Comparison of ENCODE assay signal across 15 cellular contexts in the genomic region with DNA sequence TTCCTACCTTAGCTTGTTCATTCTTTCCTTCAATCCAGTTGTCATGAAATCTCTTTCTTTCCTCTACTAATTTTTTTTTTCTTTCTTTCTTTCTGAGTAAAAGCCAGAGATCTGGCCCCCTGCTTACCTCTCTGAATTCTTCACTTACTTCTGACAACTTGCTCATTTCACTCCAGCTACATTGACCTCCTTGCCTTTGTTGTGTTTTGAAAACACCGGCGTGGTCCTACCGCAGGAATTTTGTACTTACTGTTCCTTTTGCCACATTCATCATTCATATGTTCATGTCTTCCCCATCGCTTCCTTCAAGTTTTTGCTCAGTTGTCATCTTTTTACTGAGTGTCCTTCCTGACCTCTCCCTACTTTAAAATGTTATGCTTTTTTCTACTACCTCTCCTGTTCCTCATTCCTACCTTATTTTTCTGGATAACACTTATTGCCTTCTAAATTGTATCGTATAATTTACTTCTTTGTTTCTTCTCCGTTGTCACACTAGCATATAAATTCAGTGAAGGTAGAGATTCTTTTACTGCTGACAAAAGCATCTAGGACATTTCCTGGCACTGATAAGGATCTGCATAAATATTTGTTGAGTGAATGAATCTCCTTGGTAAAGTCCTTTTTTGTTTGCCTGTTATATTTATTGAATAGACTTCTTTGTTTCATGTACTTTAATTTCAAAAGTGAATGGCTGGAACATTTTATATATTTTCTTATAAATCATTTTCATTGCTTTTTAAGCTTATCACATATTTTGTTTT.
DNase-seq lines count a peak whose midpoint lies in the region; ATAC-seq, FAIRE-seq and TF ChIP-seq lines count a peak whose summit lies in the region.
"Had no signal": no experiment of that assay in that cellular context is flagged by ENCODE, and none has a peak within 500 bp of the region (broad histone marks: within the 10 kb centered on the region; RNA-seq: fewer than 3 reads in every experiment).

No MANE protein-coding gene starts in this region.

- no peak for TF ChIP-seq RAD21 in GM12878 (IDR thresholded peaks at IDR 0.05; ENCODE audit: insufficient read depth, low read depth, low read length)

- H3K9me3 ChIP-seq in GM12878 (replicated peaks; ENCODE audit: control insufficient read depth, insufficient read depth, low read length): no peaks in the 10 kb centered on the region; the same call in 2 of the 3 replicates
- no peaks in the 10 kb centered on the region for H3K9me3 ChIP-seq in mucosa of descending colon
- H3K9me3 ChIP-seq: transverse colon had no signal

- no peak for TF ChIP-seq POLR2A in GM12878 (IDR thresholded peaks at IDR 0.05; ENCODE audit: low read depth, low read length)

- H3K36me3 ChIP-seq in GM12878 (ENCODE audit: control insufficient read depth in 2 of 2, insufficient read depth in 2 of 2, low read length in 1 of 2) (peaks cover 6 to 13% of the 10 kb centered on the region in 2 experiments), mucosa of descending colon (ENCODE audit: low read depth) (peaks cover 3% of the 10 kb centered on the region)

- POLR2A ChIA-PET in GM12878 (lab: Charles Lee): interaction anchor here (3.0 kb wide), 1 partner anchor 10 kb away, joined by 16 read pairs; no protein-coding TSS in a partner anchor

- WGBS in GM12878 (ENCODE audit: insufficient coverage, insufficient replicate concordance, low lambda C conversion rate, missing lambda C conversion rate): 91% methylated on average over 6 of the region's 6 CpGs

- no peak overlapping the region for H3K27ac ChIP-seq in GM12878 (ENCODE audit: control insufficient read depth, insufficient read depth)
- H3K27ac ChIP-seq: transverse colon had no signal

- peak; percentile 21 to 40 for DNase-seq in NCI-H526 (lab: John Stamatoyannopoulos, UW)
- DNase-seq in NCI-H526 treated with DMSO at 0.1 percent for 48 hours (lab: John Stamatoyannopoulos, UW): no peak
- DNase-seq in LoVo (ENCODE audit: low spot score): peak; percentile 14
- no peak for DNase-seq in GM12878 (ENCODE audit: low read depth, low spot score)
- DNase-seq in mucosa of descending colon: no peak
- DNase-seq in central memory CD4-positive, alpha-beta T cell: no peak
- DNase-seq: GOT3; hippocampal formation; stimulated activated CD4-positive, alpha-beta T cell treated with anti-CD3 and anti-CD28 coated beads, Interleukin-15, amount 100 ng/mL, for 24 hours; transverse colon had no signal

- intact Hi-C loops in GM12878 (cut with micrococcal nuclease; ENCODE audit: unreplicated experiment) (loop anchor here (10.0 kb wide), 1 partner anchor 251 kb away; no protein-coding TSS in a partner anchor), mucosa of descending colon (cut with DNase I, micrococcal nuclease) (no loop called here)

- no peak overlapping the region for H3K4me2 ChIP-seq in GM12878 (ENCODE audit: control insufficient read depth, insufficient read depth)

- no peak overlapping the region for H2AFZ ChIP-seq in GM12878 (ENCODE audit: control insufficient read depth, low read depth, low read length)

- H3K4me3 ChIP-seq in GM12878 (no peak overlapping the region), mucosa of descending colon (no peak overlapping the region)
- H3K4me3 ChIP-seq: lung, transverse colon had no signal

- in situ Hi-C loops in GM12878 (cut with MboI): no loop called here

- H3K4me1 ChIP-seq in GM12878 (ENCODE audit: control insufficient read depth, insufficient read depth, low read length): peaks cover 5% of the 10 kb centered on the region
- H3K4me1 ChIP-seq in mucosa of descending colon (ENCODE audit: low read depth): peaks cover 7% of the 10 kb centered on the region

- no peaks in the 10 kb centered on the region for H4K20me1 ChIP-seq in GM12878 (ENCODE audit: control insufficient read depth, insufficient read depth)

- peaks cover 10% of the 10 kb centered on the region for H3K79me2 ChIP-seq in GM12878 (ENCODE audit: control insufficient read depth, insufficient read depth, low read length)

- ATAC-seq in GM12878: no peak
- peak; percentile 52 for ATAC-seq in mucosa of descending colon
- ATAC-seq in HG03108 (IDR thresholded peaks at IDR 0.05; ENCODE audit: unreplicated experiment): no peak
- no peak for ATAC-seq in GM19455 (IDR thresholded peaks at IDR 0.05; ENCODE audit: unreplicated experiment)

- SMC1A ChIA-PET in GM12878 (lab: Charles Lee; ENCODE audit: uncharacterized antibody, unreplicated experiment): interaction anchor here (0.7 to 1.3 kb wide), 7 partner anchors 10 to 142 kb away, joined by 3 read pairs; no protein-coding TSS in a partner anchor

- H3K27me3 ChIP-seq in GM12878 (replicated peaks in 1 of 2; ENCODE audit: control insufficient read depth in 2 of 2, insufficient read depth in 2 of 2, low read length in 1 of 2): no peaks in the 10 kb centered on the region
- H3K27me3 ChIP-seq: transverse colon had no signal

- no TSS peak for BruUV-seq in GM12878 (replicated peaks; lab: Mats Ljungman, UMichigan)

- RAD21 ChIA-PET in GM12878 (lab: Charles Lee; ENCODE audit: unreplicated experiment): no interaction called here

- no peak for FAIRE-seq in GM12878 (lab: Jason Lieb, UNC)
- FAIRE-seq: A204.1, bronchial epithelial cell had no signal

- H3K9ac ChIP-seq in GM12878 (ENCODE audit: control insufficient read depth, insufficient read depth, low read length): no peak overlapping the region

- TF ChIP-seq EP300 in GM12878 (IDR thresholded peaks at IDR 0.05; ENCODE audit: borderline replicate concordance in 1 of 2, control insufficient read depth in 1 of 2, low read depth in 2 of 2, low read length in 2 of 2): no peak

- CTCF ChIA-PET in GM12878 (lab: Yijun Ruan, JAX): interaction anchor here (1.0 to 1.6 kb wide), 3 partner anchors 11 to 29 kb away, joined by 3 to 4 read pairs (median 4); no protein-coding TSS in a partner anchor

- TF ChIP-seq CTCF in GM12878 (IDR thresholded peaks at IDR 0.05 in 2 of 3, conservative IDR thresholded peaks at IDR 0.05 in 1 of 3; ENCODE audit: control insufficient read depth in 2 of 3, extremely low read depth in 1 of 3, insufficient read depth in 1 of 3, low read depth in 3 of 3, low read length in 3 of 3): no peak
- TF ChIP-seq CTCF in mucosa of descending colon (IDR thresholded peaks at IDR 0.05): no peak

TF ChIP-seq in GM12878, 131 proteins besides CTCF, POLR2A, EP300 and RAD21:
- TF ChIP-seq SMC3 (IDR thresholded peaks at IDR 0.05; ENCODE audit: borderline replicate concordance, low read length): no peak
- no peak for TF ChIP-seq YBX1 (IDR thresholded peaks at IDR 0.05)
- TF ChIP-seq RUNX3 (IDR thresholded peaks at IDR 0.05; ENCODE audit: low read length): peak; percentile 28; the same call in 1 of the 2 replicates

Comparison
In these comparisons a context has a peak if more than half of its experiments do, and no peak if none do; other contexts are left out.
1. DNase-seq: peak in NCI-H526 (2 of 2) and LoVo (single experiment); none in NCI-H526 treated with DMSO at 0.1 percent for 48 hours (single experiment), GM12878 (single experiment), mucosa of descending colon (0 of 3) and central memory CD4-positive, alpha-beta T cell (single experiment).